In genomic region chr2:74474481-74474880, GRCh38 we compare ENCODE assay signal across 1 cellular context.
TF ChIP-seq lines count a peak whose summit lies in the region.

No MANE protein-coding gene starts in this region.

TF ChIP-seq in HepG2, 621 proteins besides CTCF, POLR2A, EP300 and RAD21:
- no peak for TF ChIP-seq TP53 (CRISPR knock-in tag; conservative IDR thresholded peaks at IDR 0.05)
- no peak for TF ChIP-seq KMT2B (CRISPR knock-in tag; IDR thresholded peaks at IDR 0.05)
- TF ChIP-seq, protein P1, sequence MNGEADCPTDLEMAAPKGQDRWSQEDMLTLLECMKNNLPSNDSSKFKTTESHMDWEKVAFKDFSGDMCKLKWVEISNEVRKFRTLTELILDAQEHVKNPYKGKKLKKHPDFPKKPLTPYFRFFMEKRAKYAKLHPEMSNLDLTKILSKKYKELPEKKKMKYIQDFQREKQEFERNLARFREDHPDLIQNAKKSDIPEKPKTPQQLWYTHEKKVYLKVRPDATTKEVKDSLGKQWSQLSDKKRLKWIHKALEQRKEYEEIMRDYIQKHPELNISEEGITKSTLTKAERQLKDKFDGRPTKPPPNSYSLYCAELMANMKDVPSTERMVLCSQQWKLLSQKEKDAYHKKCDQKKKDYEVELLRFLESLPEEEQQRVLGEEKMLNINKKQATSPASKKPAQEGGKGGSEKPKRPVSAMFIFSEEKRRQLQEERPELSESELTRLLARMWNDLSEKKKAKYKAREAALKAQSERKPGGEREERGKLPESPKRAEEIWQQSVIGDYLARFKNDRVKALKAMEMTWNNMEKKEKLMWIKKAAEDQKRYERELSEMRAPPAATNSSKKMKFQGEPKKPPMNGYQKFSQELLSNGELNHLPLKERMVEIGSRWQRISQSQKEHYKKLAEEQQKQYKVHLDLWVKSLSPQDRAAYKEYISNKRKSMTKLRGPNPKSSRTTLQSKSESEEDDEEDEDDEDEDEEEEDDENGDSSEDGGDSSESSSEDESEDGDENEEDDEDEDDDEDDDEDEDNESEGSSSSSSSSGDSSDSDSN (CRISPR knock-in tag; IDR thresholded peaks at IDR 0.05), result 0 out of 2 replicates have a peak, but pooled peaks have one; percentile 15
- no peak for TF ChIP-seq ZNF629 (CRISPR knock-in tag; conservative IDR thresholded peaks at IDR 0.05)
- TF ChIP-seq, protein P2, sequence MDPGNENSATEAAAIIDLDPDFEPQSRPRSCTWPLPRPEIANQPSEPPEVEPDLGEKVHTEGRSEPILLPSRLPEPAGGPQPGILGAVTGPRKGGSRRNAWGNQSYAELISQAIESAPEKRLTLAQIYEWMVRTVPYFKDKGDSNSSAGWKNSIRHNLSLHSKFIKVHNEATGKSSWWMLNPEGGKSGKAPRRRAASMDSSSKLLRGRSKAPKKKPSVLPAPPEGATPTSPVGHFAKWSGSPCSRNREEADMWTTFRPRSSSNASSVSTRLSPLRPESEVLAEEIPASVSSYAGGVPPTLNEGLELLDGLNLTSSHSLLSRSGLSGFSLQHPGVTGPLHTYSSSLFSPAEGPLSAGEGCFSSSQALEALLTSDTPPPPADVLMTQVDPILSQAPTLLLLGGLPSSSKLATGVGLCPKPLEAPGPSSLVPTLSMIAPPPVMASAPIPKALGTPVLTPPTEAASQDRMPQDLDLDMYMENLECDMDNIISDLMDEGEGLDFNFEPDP (CRISPR knock-in tag; conservative IDR thresholded peaks at IDR 0.05), result 0 out of 2 replicates have a peak, but pooled peaks have one; percentile 29
- TF ChIP-seq ZNF3 (CRISPR knock-in tag; IDR thresholded peaks at IDR 0.05), result no peak
- 0 out of 2 replicates have a peak, but pooled peaks have one; percentile 24 for TF ChIP-seq ZBTB39 (CRISPR knock-in tag; IDR thresholded peaks at IDR 0.05)
TF ChIP-seq in HepG2: peak in this region for 3.
